In the genomic region with DNA sequence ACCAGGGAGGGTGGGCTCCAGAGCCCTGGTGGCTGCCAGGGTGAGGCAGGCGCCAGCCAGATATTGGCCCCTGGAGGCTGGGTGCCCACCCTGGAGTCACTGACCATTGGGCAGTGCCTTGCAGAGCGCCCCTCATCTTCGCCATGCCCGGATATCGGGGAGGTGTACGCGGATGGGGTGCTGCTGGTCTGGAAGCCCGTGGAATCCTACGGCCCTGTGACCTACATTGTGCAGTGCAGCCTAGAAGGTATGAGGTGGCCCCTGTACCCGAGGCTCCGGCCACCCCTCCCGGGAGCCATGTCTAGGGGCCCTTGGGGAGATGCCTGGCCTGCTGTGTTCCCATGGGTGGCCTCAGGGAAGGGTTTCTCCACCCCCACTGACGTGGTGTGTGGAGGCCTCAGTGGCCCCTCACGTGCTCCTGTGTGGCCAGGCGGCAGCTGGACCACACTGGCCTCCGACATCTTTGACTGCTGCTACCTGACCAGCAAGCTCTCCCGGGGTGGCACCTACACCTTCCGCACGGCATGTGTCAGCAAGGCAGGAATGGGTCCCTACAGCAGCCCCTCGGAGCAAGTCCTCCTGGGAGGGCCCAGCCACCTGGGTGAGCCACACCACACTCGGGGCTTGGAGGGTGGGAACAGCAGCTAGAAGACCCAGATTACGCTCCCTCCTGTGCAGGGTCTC, we compare ENCODE assay signal across 18 cellular contexts. TPM values are rescaled to one million over a fixed set of nuclear protein-coding genes. Genes with fewer than 3 reads are reported as not detected.
DNase-seq lines count a peak whose midpoint lies in the region; ATAC-seq and TF ChIP-seq lines count a peak whose summit lies in the region.
"Had no signal": no experiment of that assay in that cellular context is flagged by ENCODE, and none has a peak within 500 bp of the region (broad histone marks: within the 10 kb centered on the region; RNA-seq: fewer than 3 reads in every experiment).

No MANE protein-coding gene starts in this region.

- H3K27me3 ChIP-seq in ACC112 (ENCODE audit: insufficient read depth, low read length) (no peaks in the 10 kb centered on the region), sigmoid colon (peaks cover 0 to 15% (median 0%) of the 10 kb centered on the region in 3 donors)

- intact Hi-C loops in left cardiac atrium (cut with DNase I): no loop called here
- intact Hi-C loops in sigmoid colon (cut with DNase I): no loop called here
- intact Hi-C loops in activated CD4-positive, alpha-beta memory T cell treated with anti-CD3 and anti-CD28 coated beads for 36 hours (cut with micrococcal nuclease): loop anchor here (5.0 kb wide), 1 partner anchor 127 kb away; no protein-coding TSS in a partner anchor

- no peak for TF ChIP-seq POLR2A in sigmoid colon (IDR thresholded peaks at IDR 0.05)

- H2AFZ ChIP-seq in ACC112 (ENCODE audit: low read length, unreplicated experiment): no peak overlapping the region
- H2AFZ ChIP-seq: GM23338 had no signal

- peaks cover 13% of the 10 kb centered on the region for H3K4me1 ChIP-seq in ACC112 (ENCODE audit: control insufficient read depth, insufficient read depth, low read length, unreplicated experiment)
- peaks cover 0 to 31% (median 26%) of the 10 kb centered on the region in 4 donors for H3K4me1 ChIP-seq in sigmoid colon

- no peak overlapping the region for H3K27ac Mint-ChIP-seq in activated CD4-positive, alpha-beta memory T cell treated with anti-CD3 and anti-CD28 coated beads for 36 hours
- H3K27ac Mint-ChIP-seq: activated T-helper 2 cell treated with anti-CD3 and anti-CD28 coated beads, Interferon-gamma antibody, Interleukin-2, Interleukin-4, amounts not matched to agents 10 μg/mL and 5 μg/mL and 100 μg/mL, durations not matched to agents 14 hours and 24 hours and 36 hours; GM23338 had no signal

- H3K36me3 ChIP-seq in ACC112 (ENCODE audit: insufficient read depth, low read length) (no peaks in the 10 kb centered on the region), sigmoid colon (no peaks in the 10 kb centered on the region)
- H3K36me3 ChIP-seq: WERI-Rb-1 had no signal

- H3K4me3 ChIP-seq in ACC112 (ENCODE audit: low read depth, low read length) (no peak overlapping the region), sigmoid colon (no peak overlapping the region)
- H3K4me3 ChIP-seq: A549, GM23338, skin epidermis had no signal

- WGBS in sigmoid colon, 2 donors: 95% methylated on average over 22 of the region's 22 CpGs

- peaks cover 10% of the 10 kb centered on the region for H3K27me3 Mint-ChIP-seq in activated CD4-positive, alpha-beta memory T cell treated with anti-CD3 and anti-CD28 coated beads for 36 hours

- H3K27ac ChIP-seq in ACC112 (ENCODE audit: low read depth, low read length): peak overlapping the region; percentile 74
- peak overlapping the region; percentile 65 for H3K27ac ChIP-seq in angular gyrus (ENCODE audit: low read depth, low read length)
- H3K27ac ChIP-seq in sigmoid colon: peak overlapping the region; percentile 51 to 74 (median 70)
- H3K27ac ChIP-seq: A549, WERI-Rb-1 had no signal

- H3K79me2 ChIP-seq in ACC112 (ENCODE audit: control insufficient read depth, insufficient read depth, low read length, unreplicated experiment): no peaks in the 10 kb centered on the region

- DNase-seq in left cardiac atrium: peak; percentile 19
- peak; percentile 61 for DNase-seq in sigmoid colon
- no peak for DNase-seq in GM13976 (ENCODE audit: low spot score)
- DNase-seq in activated CD4-positive, alpha-beta memory T cell treated with anti-CD3 and anti-CD28 coated beads for 36 hours: no peak
- DNase-seq in NCI-H2081 treated with DMSO at 0.1 percent for 48 hours (lab: John Stamatoyannopoulos, UW): no peak
- DNase-seq: CD8-positive, alpha-beta memory T cell; Kasumi-1; NCI-H1105 treated with DMSO at 0.1 percent for 48 hours; trophoblast cell; WERI-Rb-1 had no signal

- in situ Hi-C loops in GM13976 (cut with MboI; ENCODE audit: low sequenced_read_pairs, unreplicated experiment): no loop called here

- no peak for TF ChIP-seq EP300 in sigmoid colon (IDR thresholded peaks at IDR 0.05)

- H3K36me3 Mint-ChIP-seq in activated CD4-positive, alpha-beta memory T cell treated with anti-CD3 and anti-CD28 coated beads for 36 hours: no peaks in the 10 kb centered on the region
- H3K36me3 Mint-ChIP-seq: CD8-positive, alpha-beta memory T cell had no signal

- TF ChIP-seq CTCF in sigmoid colon (IDR thresholded peaks at IDR 0.05) (no peak), GM13976 (IDR thresholded peaks at IDR 0.05; ENCODE audit: borderline replicate concordance, control extremely low read depth, extremely low read depth, insufficient read depth, missing control alignments) (no peak)

- POLR2A ChIA-PET in activated CD4-positive, alpha-beta memory T cell treated with anti-CD3 and anti-CD28 coated beads for 36 hours (lab: Charles Lee): no interaction called here

- CTCF ChIA-PET in activated CD4-positive, alpha-beta memory T cell treated with anti-CD3 and anti-CD28 coated beads for 36 hours (lab: Charles Lee): no interaction called here

- H3K4me3 Mint-ChIP-seq in activated CD4-positive, alpha-beta memory T cell treated with anti-CD3 and anti-CD28 coated beads for 36 hours: no peak overlapping the region

- ATAC-seq in left cardiac atrium (no peak), HG03135 (IDR thresholded peaks at IDR 0.05; ENCODE audit: unreplicated experiment) (no peak)
- ATAC-seq: A549, GM23338 had no signal

- H3K4me1 Mint-ChIP-seq in activated CD4-positive, alpha-beta memory T cell treated with anti-CD3 and anti-CD28 coated beads for 36 hours (ENCODE audit: low read depth): peaks cover 11% of the 10 kb centered on the region

- no peaks in the 10 kb centered on the region for H3K9me3 Mint-ChIP-seq in activated CD4-positive, alpha-beta memory T cell treated with anti-CD3 and anti-CD28 coated beads for 36 hours
- H3K9me3 Mint-ChIP-seq: activated T-helper 2 cell treated with anti-CD3 and anti-CD28 coated beads, Interferon-gamma antibody, Interleukin-2, Interleukin-4, amounts not matched to agents 10 μg/mL and 5 μg/mL and 100 μg/mL, durations not matched to agents 14 hours and 24 hours and 36 hours; CD8-positive, alpha-beta memory T cell; GM23338 had no signal

- no peaks in the 10 kb centered on the region for H3K9me3 ChIP-seq in sigmoid colon
- H3K9me3 ChIP-seq: A549 had no signal

RNA-seq across cellular contexts. Expression of gene TRIM11, which starts 30.9 kb away (rescaled TPM):
- total RNA-seq in left cardiac atrium: 1 to 10 TPM; 9.0 to 9.5 TPM
- total RNA-seq in sigmoid colon: 10 to 100 TPM; 11.8 to 19.6 (median 16.0) TPM
- 10 to 100 TPM; 12.0 to 32.9 (median 14.3) TPM for polyA plus RNA-seq in sigmoid colon
- 10 to 100 TPM; 33.6 to 34.9 TPM for total RNA-seq in activated CD4-positive, alpha-beta memory T cell treated with anti-CD3 and anti-CD28 coated beads for 36 hours

RNA-seq across cellular contexts. Expression of gene TRIM17, which starts 40.9 kb away (rescaled TPM):
- total RNA-seq in left cardiac atrium (under 1 TPM; 0.42 to 0.88 TPM), sigmoid colon (under 1 TPM in 1 of 4 donors, not detected in 3; 0.95 TPM)
- polyA plus RNA-seq in sigmoid colon: under 1 TPM in 1 of 3 donors, not detected in 2; 0.44 TPM
- 1 to 10 TPM; 1.5 to 1.6 TPM for total RNA-seq in activated CD4-positive, alpha-beta memory T cell treated with anti-CD3 and anti-CD28 coated beads for 36 hours
- total RNA-seq: RPMI7951 had no signal
- polyA plus RNA-seq: A549 had no signal

Comparison
In these comparisons a context has a peak if more than half of its experiments do, and no peak if none do; other contexts are left out.
1. DNase-seq: peak in left cardiac atrium (single experiment) and sigmoid colon (single experiment); none in GM13976 (single experiment), activated CD4-positive, alpha-beta memory T cell treated with anti-CD3 and anti-CD28 coated beads for 36 hours (single experiment) and NCI-H2081 treated with DMSO at 0.1 percent for 48 hours (single experiment).
2. Peak in every context shown above with its lines, with median percentiles within 50 percentile points of each other: H3K27ac ChIP-seq.